8 cellular contexts compared by ENCODE assay signal in genomic region chr5:56816546-56817081, GRCh38. TPM values are rescaled to one million over a fixed set of nuclear protein-coding genes. Genes with fewer than 3 reads are reported as not detected.
DNase-seq lines count a peak whose midpoint lies in the region; ATAC-seq, FAIRE-seq and TF ChIP-seq lines count a peak whose summit lies in the region.

No MANE protein-coding gene starts in this region.

- no peak overlapping the region for H3K27ac ChIP-seq in AG04450 (ENCODE audit: low read depth, low read length)

- FAIRE-seq in GM18507 (lab: Jason Lieb, UNC) = peak; percentile 60

- H3K9me3 Mint-ChIP-seq in activated CD8-positive, alpha-beta memory T cell treated with anti-CD3 and anti-CD28 coated beads, Interleukin-2, amount 10 ng/mL, durations not matched to agents 7 days and 5 days (ENCODE audit: low read depth) = no peaks in the 10 kb centered on the region

- H3K4me1 Mint-ChIP-seq in activated CD8-positive, alpha-beta memory T cell treated with anti-CD3 and anti-CD28 coated beads, Interleukin-2, amount 10 ng/mL, durations not matched to agents 7 days and 5 days = peaks cover 39% of the 10 kb centered on the region

- H3K27me3 ChIP-seq in AG04450 (ENCODE audit: control insufficient read depth, insufficient read depth, low read length) = peaks cover 2% of the 10 kb centered on the region

- POLR2A ChIA-PET in AG04450 (lab: Yijun Ruan, JAX) = no interaction called here

- peak overlapping the region; percentile 97 for H3K27ac Mint-ChIP-seq in activated CD8-positive, alpha-beta memory T cell treated with anti-CD3 and anti-CD28 coated beads, Interleukin-2, amount 10 ng/mL, durations not matched to agents 7 days and 5 days

- H3K4me3 ChIP-seq in AG04450 (ENCODE audit: low read depth, low read length) = peak overlapping the region; percentile 76
- H3K4me3 ChIP-seq in epithelial cell of esophagus (ENCODE audit: low read length) = peak overlapping the region; percentile 86

- peaks cover 6% of the 10 kb centered on the region for H3K36me3 Mint-ChIP-seq in activated CD8-positive, alpha-beta memory T cell treated with anti-CD3 and anti-CD28 coated beads, Interleukin-2, amount 10 ng/mL, durations not matched to agents 7 days and 5 days

- DNase-seq in AG04450 (ENCODE audit: low read depth, low spot score) = no peak
- DNase-seq in GM18507 (ENCODE audit: extremely low spot score, insufficient read length, low read depth) = no peak
- DNase-seq in NCI-H748 (lab: John Stamatoyannopoulos, UW; ENCODE audit: unreplicated experiment) = peak; percentile 74
- peak; percentile 85 for DNase-seq in activated CD8-positive, alpha-beta memory T cell treated with anti-CD3 and anti-CD28 coated beads, Interleukin-2, amount 10 ng/mL, durations not matched to agents 7 days and 5 days
- DNase-seq in epithelial cell of esophagus (ENCODE audit: low read depth) = peak; percentile 70
- DNase-seq in mucosa of gallbladder (ENCODE audit: low spot score) = peak; percentile 48
- peak; percentile 66 for DNase-seq in stimulated activated naive CD8-positive, alpha-beta T cell treated with anti-CD3 and anti-CD28 coated beads, Interleukin-15, Interleukin-2, amounts not matched to agents 100 U/mL and 50 U/mL, for 24 hours

- H3K27me3 Mint-ChIP-seq in activated CD8-positive, alpha-beta memory T cell treated with anti-CD3 and anti-CD28 coated beads, Interleukin-2, amount 10 ng/mL, durations not matched to agents 7 days and 5 days = peaks cover 6% of the 10 kb centered on the region

- no peaks in the 10 kb centered on the region; the same call in 1 of the 2 replicates for H3K9me3 ChIP-seq in AG04450 (ENCODE audit: control insufficient read depth, insufficient read depth, low read length)

- peak; percentile 37 for ATAC-seq in HG02938 (IDR thresholded peaks at IDR 0.05; ENCODE audit: unreplicated experiment)
- peak; percentile 52 for ATAC-seq in activated CD8-positive, alpha-beta memory T cell treated with anti-CD3 and anti-CD28 coated beads, Interleukin-2, amount 10 ng/mL, durations not matched to agents 7 days and 5 days
- ATAC-seq in stimulated activated naive CD8-positive, alpha-beta T cell treated with anti-CD3 and anti-CD28 coated beads, Interleukin-15, Interleukin-2, amounts not matched to agents 100 U/mL and 50 U/mL, for 24 hours = peak; percentile 61

- CTCF ChIA-PET in AG04450 (lab: Charles Lee) = no interaction called here
- CTCF ChIA-PET in activated CD8-positive, alpha-beta memory T cell treated with anti-CD3 and anti-CD28 coated beads, Interleukin-2, amount 10 ng/mL, durations not matched to agents 7 days and 5 days (lab: Charles Lee) = no interaction called here

- H3K4me3 Mint-ChIP-seq in activated CD8-positive, alpha-beta memory T cell treated with anti-CD3 and anti-CD28 coated beads, Interleukin-2, amount 10 ng/mL, durations not matched to agents 7 days and 5 days = peak overlapping the region; percentile 94

- TF ChIP-seq CTCF in AG04450 (IDR thresholded peaks at IDR 0.05; ENCODE audit: low read depth, low read length) (no peak), epithelial cell of esophagus (IDR thresholded peaks at IDR 0.05; ENCODE audit: insufficient read depth, low read depth, low read length, missing control alignments) (no peak)

RNA-seq across cellular contexts. Expression of gene MAP3K1, which starts 1.3 kb away (rescaled TPM):
- 5.4 and 7.7 TPM in 2 replicates for polyA plus RNA-seq in AG04450 (2011; rRNA removed)
- polyA minus RNA-seq in AG04450 (2011; rRNA and poly(A)+ RNA removed) = 10.9 and 18.9 TPM in 2 replicates
- total RNA-seq in activated CD8-positive, alpha-beta memory T cell treated with anti-CD3 and anti-CD28 coated beads, Interleukin-2, amount 10 ng/mL, durations not matched to agents 7 days and 5 days = 10 to 100 TPM; 20.1 to 20.9 TPM
- 22.5 TPM for total RNA-seq in mucosa of gallbladder

Comparison
In these comparisons a context has a peak if more than half of its experiments do, and no peak if none do; other contexts are left out.
1. DNase-seq: peak in NCI-H748 (single experiment), activated CD8-positive, alpha-beta memory T cell treated with anti-CD3 and anti-CD28 coated beads, Interleukin-2, amount 10 ng/mL, durations not matched to agents 7 days and 5 days (single experiment), epithelial cell of esophagus (single experiment), mucosa of gallbladder (single experiment) and stimulated activated naive CD8-positive, alpha-beta T cell treated with anti-CD3 and anti-CD28 coated beads, Interleukin-15, Interleukin-2, amounts not matched to agents 100 U/mL and 50 U/mL, for 24 hours (single experiment); none in AG04450 (single experiment) and GM18507 (single experiment).
2. Peak in every context shown above with its lines, with median percentiles within 50 percentile points of each other: ATAC-seq.